ENCODE assay signal across 11 cellular contexts in the genomic region with DNA sequence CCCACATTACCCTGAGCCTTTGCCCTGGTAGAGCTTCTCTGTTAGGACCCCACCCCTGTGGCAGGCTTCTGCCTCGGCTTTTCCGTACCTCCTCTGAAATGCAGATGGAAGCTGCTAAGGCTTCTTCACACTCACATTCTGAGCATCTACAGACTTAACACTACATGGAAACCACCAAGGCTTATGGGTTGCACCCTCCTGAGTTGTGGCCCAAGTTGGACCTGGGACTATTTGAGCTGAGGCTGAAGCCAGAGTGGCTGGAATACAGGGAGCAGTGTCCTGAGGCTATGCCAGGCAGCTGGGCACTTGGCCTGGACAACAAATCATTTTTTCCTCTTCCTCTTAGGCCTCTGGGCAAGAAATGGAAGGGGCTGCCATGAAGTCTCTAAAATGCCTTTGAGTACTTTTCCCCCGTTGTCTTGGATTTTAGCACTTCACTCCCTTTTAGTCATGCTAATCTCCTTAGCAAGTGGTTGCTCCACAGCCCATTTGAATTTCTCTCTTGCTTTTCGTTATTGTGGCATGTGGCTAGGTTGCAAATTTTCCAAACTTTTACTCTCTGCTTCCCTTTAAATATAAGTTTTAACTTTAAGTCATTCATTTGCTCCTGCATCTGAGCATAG.
DNase-seq lines count a peak whose midpoint lies in the region; ATAC-seq and TF ChIP-seq lines count a peak whose summit lies in the region.
"Had no signal": no experiment of that assay in that cellular context is flagged by ENCODE, and none has a peak within 500 bp of the region (broad histone marks: within the 10 kb centered on the region; RNA-seq: fewer than 3 reads in every experiment).

No MANE protein-coding gene starts in this region.

- intact Hi-C loops in heart right ventricle (cut with DNase I) (no loop called here), uterus (cut with DNase I; ENCODE audit: low total_unique reads) (no loop called here)

- no peak overlapping the region for H2BK12ac ChIP-seq in H9 (ENCODE audit: insufficient read length, low read depth, low read length)

- no peak for TF ChIP-seq CTCF in H9 (conservative IDR thresholded peaks at IDR 0.05)
- no peak for TF ChIP-seq CTCF in heart right ventricle (IDR thresholded peaks at IDR 0.05)
- TF ChIP-seq CTCF in uterus (IDR thresholded peaks at IDR 0.05), result no peak

- H3K9ac ChIP-seq in H9 (ENCODE audit: extremely low read depth, insufficient read length, low read length), result no peak overlapping the region

- peaks cover 34 to 40% of the 10 kb centered on the region in 2 experiments for H3K9me3 Mint-ChIP-seq in H9

- no peaks in the 10 kb centered on the region for H3K27me3 ChIP-seq in H9 (ENCODE audit: insufficient read depth, low read length)
- no peaks in the 10 kb centered on the region for H3K27me3 ChIP-seq in heart right ventricle
- no peaks in the 10 kb centered on the region for H3K27me3 ChIP-seq in uterus

- H2BK120ac ChIP-seq in H9 (ENCODE audit: low read depth, low read length, poor library complexity, severe bottlenecking), result no peak overlapping the region

- H4K91ac ChIP-seq in H9 (ENCODE audit: insufficient read length, low read depth, low read length), result no peak overlapping the region

- no peak overlapping the region for H2BK5ac ChIP-seq in H9 (ENCODE audit: insufficient read length, low read length)

- H3K56ac ChIP-seq in H9 (ENCODE audit: insufficient read length, low read depth, low read length), result no peak overlapping the region

- peaks cover 10 to 17% of the 10 kb centered on the region in 2 experiments for H3K4me1 Mint-ChIP-seq in H9
- H3K4me1 Mint-ChIP-seq: B cell had no signal

- no peak overlapping the region for H2BK20ac ChIP-seq in H9 (ENCODE audit: low read depth, low read length, poor library complexity, severe bottlenecking)

- H3K9me3 ChIP-seq in H9 (ENCODE audit: control insufficient read depth, low read depth, low read length), result no peaks in the 10 kb centered on the region
- H3K9me3 ChIP-seq in heart right ventricle, result peaks cover 0 to 67% (median 23%) of the 10 kb centered on the region in 11 donors
- H3K9me3 ChIP-seq in uterus, result peaks cover 0 to 7% of the 10 kb centered on the region in 2 donors

- no peak overlapping the region for H3K18ac ChIP-seq in H9 (ENCODE audit: insufficient read length, low read depth, low read length)

- H3K36me3 ChIP-seq in heart right ventricle, result no peaks in the 10 kb centered on the region
- H3K36me3 ChIP-seq in uterus, result no peaks in the 10 kb centered on the region

- H2AFZ ChIP-seq in H9 (ENCODE audit: low read length), result no peak overlapping the region

- no peak overlapping the region for H3K4me3 ChIP-seq in heart right ventricle
- no peak overlapping the region for H3K4me3 ChIP-seq in uterus

- H3T11ph ChIP-seq in H9 (ENCODE audit: low read length), result no peak overlapping the region

- H2BK15ac ChIP-seq in H9 (ENCODE audit: low read depth, low read length), result no peak overlapping the region

- 0 out of 2 replicates have a peak, but pooled peaks cover 2% of the 10 kb centered on the region for H3K27me3 Mint-ChIP-seq in H9 (ENCODE audit: low read depth)
- H3K27me3 Mint-ChIP-seq: B cell; CD4-positive, alpha-beta T cell had no signal

- no peaks in the 10 kb centered on the region for H3K79me2 ChIP-seq in H9 (ENCODE audit: insufficient read depth, low read length)

- WGBS in H9 (ENCODE audit: extremely low coverage, insufficient read length, low lambda C conversion rate), result no CpG with 5 or more reads among the region's 4 CpGs
- 63 to 67% methylated on average over 4 of the region's 4 CpGs for WGBS in heart right ventricle, 2 donors

- H3K79me1 ChIP-seq in H9 (ENCODE audit: insufficient read depth, low read depth, low read length, poor library complexity, severe bottlenecking), result no peaks in the 10 kb centered on the region

- H3K4me3 Mint-ChIP-seq in H9, result no peak overlapping the region
- H3K4me3 Mint-ChIP-seq: B cell; CD4-positive, alpha-beta T cell had no signal

- peaks cover 24 to 36% (median 31%) of the 10 kb centered on the region in 3 experiments for H3K36me3 Mint-ChIP-seq in H9 (ENCODE audit: insufficient read depth in 1 of 3, low read depth in 3 of 3)

- H3K14ac ChIP-seq in H9 (ENCODE audit: insufficient read depth, low read length), result no peak overlapping the region

- no peak for ATAC-seq in heart right ventricle

- H3K27ac ChIP-seq in H9 (ENCODE audit: insufficient read length, low read depth, low read length), result no peak overlapping the region
- H3K27ac ChIP-seq in heart right ventricle, result no peak overlapping the region
- no peak overlapping the region for H3K27ac ChIP-seq in uterus

- TF ChIP-seq POLR2A in uterus (IDR thresholded peaks at IDR 0.05), result no peak

- H3K23me2 ChIP-seq in H9 (ENCODE audit: insufficient read length, low read depth, low read length, poor library complexity, severe bottlenecking), result no peaks in the 10 kb centered on the region

- no peak overlapping the region for H3K23ac ChIP-seq in H9 (ENCODE audit: insufficient read length, low read depth, low read length)

- DNase-seq in H9 (peak; percentile 25), RPMI7951 (ENCODE audit: low read depth) (peak; percentile 0), iPS DF 19.7 (ENCODE audit: low read depth, low spot score) (peak; percentile 5), COLO668 (lab: John Stamatoyannopoulos, UW; ENCODE audit: unreplicated experiment) (no peak), heart right ventricle (no peak), uterus (no peak), medulla oblongata (ENCODE audit: extremely low spot score) (no peak)
- DNase-seq: C1 segment of cervical spinal cord, DMS79 had no signal

- no peak overlapping the region for H3K4me2 ChIP-seq in H9 (ENCODE audit: insufficient read depth, insufficient read length, low read length)

- H4K5ac ChIP-seq in H9 (ENCODE audit: insufficient read length, low read depth, low read length), result no peak overlapping the region

- H3K4me1 ChIP-seq in H9 (ENCODE audit: insufficient read depth, low read length) (no peaks in the 10 kb centered on the region; the same call in 1 of the 2 replicates), heart right ventricle (no peaks in the 10 kb centered on the region), uterus (no peaks in the 10 kb centered on the region)

- no peak overlapping the region for H4K8ac ChIP-seq in H9 (replicated peaks; ENCODE audit: insufficient read length, low read depth, low read length)

- H3K4ac ChIP-seq in H9 (ENCODE audit: low read depth, low read length), result no peak overlapping the region

- H3K27ac Mint-ChIP-seq in H9, result no peak overlapping the region; a peak in 1 of 7 replicates
- H3K27ac Mint-ChIP-seq: B cell; CD4-positive, alpha-beta T cell had no signal

- H2AK5ac ChIP-seq in H9 (ENCODE audit: insufficient read length, low read length), result no peak overlapping the region

- no peaks in the 10 kb centered on the region for H4K20me1 ChIP-seq in H9 (ENCODE audit: control insufficient read depth, insufficient read depth, insufficient read length)

Comparison
In these comparisons a context has a peak if more than half of its experiments do, and no peak if none do; other contexts are left out.
1. DNase-seq: peak in H9 (single experiment), RPMI7951 (single experiment) and iPS DF 19.7 (single experiment); none in COLO668 (single experiment), heart right ventricle (0 of 2), uterus (0 of 2) and medulla oblongata (single experiment).